Comparison of ENCODE assay signal across 8 cellular contexts in the genomic region with DNA sequence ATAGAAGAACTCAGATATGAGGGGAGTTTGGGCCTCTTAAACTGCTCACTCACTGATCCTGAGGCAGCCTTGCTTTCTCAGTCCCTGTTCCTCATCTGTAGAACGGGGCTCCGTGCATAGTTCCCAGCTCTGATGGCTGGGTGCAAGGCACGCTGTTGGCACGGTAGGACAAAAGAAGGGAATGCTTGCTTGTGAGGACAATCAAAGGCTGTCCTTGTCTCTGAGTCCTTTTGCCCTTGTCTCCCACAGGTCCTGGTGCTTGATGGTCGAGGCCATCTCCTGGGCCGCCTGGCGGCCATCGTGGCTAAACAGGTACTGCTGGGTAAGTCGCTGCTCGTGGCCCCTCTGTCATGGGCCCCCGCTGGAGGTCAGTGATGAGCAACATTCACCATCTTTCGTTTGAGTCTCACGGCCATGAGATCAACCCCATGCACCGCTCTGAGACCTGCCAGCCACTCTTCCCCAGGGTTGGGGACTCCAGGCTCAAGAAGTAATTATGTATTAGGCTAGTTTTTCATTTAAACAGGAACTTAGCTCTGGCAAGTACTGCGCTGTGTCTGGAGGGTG. TPM values are rescaled to one million over a fixed set of nuclear protein-coding genes. Genes with fewer than 3 reads are reported as not detected.
A peak's percentile ranks its signal among the peaks of the same experiment; 100 is the strongest.
DNase-seq lines count a peak whose midpoint lies in the region; ATAC-seq and TF ChIP-seq lines count a peak whose summit lies in the region.

No MANE protein-coding gene starts in this region.

- H3K4me3 ChIP-seq in AG10803 (ENCODE audit: low read length), result peak overlapping the region; percentile 100
- H3K4me3 ChIP-seq in mesendoderm (ENCODE audit: low read length), result peak overlapping the region; percentile 85

- H3K9me3 Mint-ChIP-seq in activated naive CD8-positive, alpha-beta T cell treated with anti-CD3 and anti-CD28 coated beads, Interleukin-2, amount 50 U/mL, for 24 hours, result no peaks in the 10 kb centered on the region

- WGBS in mesendoderm (ENCODE audit: extremely low coverage, insufficient coverage, low lambda C conversion rate), result no CpG with 5 or more reads among the region's 15 CpGs

- H3K36me3 ChIP-seq in mesendoderm (ENCODE audit: control insufficient read depth, insufficient read depth, low read length), result peaks cover 27% of the 10 kb centered on the region

- H2BK120ac ChIP-seq in mesendoderm (ENCODE audit: low read depth, low read length), result no peak overlapping the region

- peak overlapping the region; percentile 99 for H3K56ac ChIP-seq in mesendoderm (ENCODE audit: low read length)

- peaks cover 68% of the 10 kb centered on the region for H3K36me3 Mint-ChIP-seq in activated naive CD8-positive, alpha-beta T cell treated with anti-CD3 and anti-CD28 coated beads, Interleukin-2, amount 50 U/mL, for 24 hours (ENCODE audit: low read depth)

- ATAC-seq in activated naive CD8-positive, alpha-beta T cell treated with anti-CD3 and anti-CD28 coated beads, Interleukin-2, amount 50 U/mL, for 24 hours, result no peak

- no peak overlapping the region for H3K18ac ChIP-seq in mesendoderm (ENCODE audit: low read length)

- no peak overlapping the region for H4K5ac ChIP-seq in mesendoderm (ENCODE audit: low read length)

- peak overlapping the region; percentile 95 for H3K4me2 ChIP-seq in mesendoderm (ENCODE audit: low read length)

- H3K4me3 Mint-ChIP-seq in activated naive CD8-positive, alpha-beta T cell treated with anti-CD3 and anti-CD28 coated beads, Interleukin-2, amount 50 U/mL, for 24 hours, result peak overlapping the region; percentile 99

- H3K9ac ChIP-seq in mesendoderm (ENCODE audit: low read length), result peak overlapping the region; percentile 100

- peaks cover 2% of the 10 kb centered on the region for H3K4me1 ChIP-seq in mesendoderm (ENCODE audit: control insufficient read depth, low read depth, low read length)

- peak overlapping the region; percentile 90 for H3K23ac ChIP-seq in mesendoderm (ENCODE audit: low read length)

- H2AK5ac ChIP-seq in mesendoderm (ENCODE audit: low read length), result no peak overlapping the region

- no peak overlapping the region for H4K8ac ChIP-seq in mesendoderm (ENCODE audit: low read depth, low read length)

- H3K4ac ChIP-seq in mesendoderm (ENCODE audit: low read depth, low read length), result peak overlapping the region; percentile 66

- H2BK5ac ChIP-seq in mesendoderm (ENCODE audit: low read length), result peak overlapping the region; percentile 59

- H3K27ac ChIP-seq in mesendoderm (ENCODE audit: low read depth, low read length), result peak overlapping the region; percentile 60

- no peak for DNase-seq in AG10803 (ENCODE audit: low read depth)
- DNase-seq in HUDEP-2 (lab: John Stamatoyannopoulos, UW; ENCODE audit: unreplicated experiment in 76 of 76), result peak in 53 of 76 experiments; percentile 20 to 81 (median 47)
- peak; percentile 38 for DNase-seq in activated naive CD8-positive, alpha-beta T cell treated with anti-CD3 and anti-CD28 coated beads, Interleukin-2, amount 50 U/mL, for 24 hours
- DNase-seq in mesendoderm, result no peak
- no peak for DNase-seq in AG08396 (ENCODE audit: low spot score)
- DNase-seq in inferior parietal cortex (ENCODE audit: extremely low spot score), result no peak
- no peak for DNase-seq in mesenteric fat pad (ENCODE audit: low spot score)
- no peak for DNase-seq in cerebellum (ENCODE audit: low spot score)

- peaks cover 34% of the 10 kb centered on the region for H3K79me2 ChIP-seq in mesendoderm (ENCODE audit: control insufficient read depth, insufficient read depth, low read length)

- H3K4me1 Mint-ChIP-seq in activated naive CD8-positive, alpha-beta T cell treated with anti-CD3 and anti-CD28 coated beads, Interleukin-2, amount 50 U/mL, for 24 hours, result peaks cover 53% of the 10 kb centered on the region

- TF ChIP-seq CTCF in AG10803 (conservative IDR thresholded peaks at IDR 0.05; ENCODE audit: low read length), result no peak

- H2BK15ac ChIP-seq in mesendoderm (replicated peaks; ENCODE audit: low read depth), result no peak overlapping the region

- peaks cover 10% of the 10 kb centered on the region for H3K27me3 Mint-ChIP-seq in activated naive CD8-positive, alpha-beta T cell treated with anti-CD3 and anti-CD28 coated beads, Interleukin-2, amount 50 U/mL, for 24 hours

- H3K27me3 ChIP-seq in mesendoderm (ENCODE audit: insufficient read depth, low read length, poor library complexity), result no peaks in the 10 kb centered on the region

- peaks cover 13% of the 10 kb centered on the region for H3K79me1 ChIP-seq in mesendoderm (ENCODE audit: low read length)

- H3K27ac Mint-ChIP-seq in activated naive CD8-positive, alpha-beta T cell treated with anti-CD3 and anti-CD28 coated beads, Interleukin-2, amount 50 U/mL, for 24 hours, result peak overlapping the region; percentile 100

RNA-seq across cellular contexts. Expression of gene RPL13A, which starts 2.3 kb away (rescaled TPM):
- 5,150 TPM for polyA plus RNA-seq in mesendoderm (2013, experiment 1 of 2)
- polyA plus RNA-seq in mesendoderm (2013, experiment 2 of 2), result 5,166 TPM
- total RNA-seq in mesenteric fat pad, result 2,027 TPM
- 1,311 TPM for total RNA-seq in cerebellum

RNA-seq across cellular contexts. Expression of gene RPS11, which starts 6.5 kb away (rescaled TPM):
- 3,620 TPM for polyA plus RNA-seq in mesendoderm (2013, experiment 1 of 2)
- polyA plus RNA-seq in mesendoderm (2013, experiment 2 of 2), result 3,679 TPM
- total RNA-seq in mesenteric fat pad (1,458 TPM), cerebellum (1,480 TPM)

RNA-seq across cellular contexts. Expression of gene FLT3LG, which starts 15.7 kb away (rescaled TPM):
- polyA plus RNA-seq in mesendoderm (2013, experiment 1 of 2), result 0.53 TPM
- 0.71 TPM for polyA plus RNA-seq in mesendoderm (2013, experiment 2 of 2)
- total RNA-seq in mesenteric fat pad (6.2 TPM), cerebellum (0.36 TPM)

RNA-seq across cellular contexts. Expression of gene FCGRT, which starts 22.8 kb away (rescaled TPM):
- 18.9 TPM for polyA plus RNA-seq in mesendoderm (2013, experiment 1 of 2)
- 16.9 TPM for polyA plus RNA-seq in mesendoderm (2013, experiment 2 of 2)
- 476 TPM for total RNA-seq in mesenteric fat pad
- total RNA-seq in cerebellum, result 22.7 TPM

RNA-seq across cellular contexts. Expression of gene ALDH16A1, which starts 36.7 kb away (rescaled TPM):
- 17.6 TPM for polyA plus RNA-seq in mesendoderm (2013, experiment 1 of 2)
- 16.0 TPM for polyA plus RNA-seq in mesendoderm (2013, experiment 2 of 2)
- total RNA-seq in mesenteric fat pad (32.1 TPM), cerebellum (6.4 TPM)

Comparison
In these comparisons a context has a peak if more than half of its experiments do, and no peak if none do; other contexts are left out.
1. DNase-seq: peak in HUDEP-2 (53 of 76) and activated naive CD8-positive, alpha-beta T cell treated with anti-CD3 and anti-CD28 coated beads, Interleukin-2, amount 50 U/mL, for 24 hours (single experiment); none in AG10803 (single experiment), mesendoderm (single experiment), AG08396 (single experiment), inferior parietal cortex (single experiment), mesenteric fat pad (single experiment) and cerebellum (single experiment).